In the genomic region with DNA sequence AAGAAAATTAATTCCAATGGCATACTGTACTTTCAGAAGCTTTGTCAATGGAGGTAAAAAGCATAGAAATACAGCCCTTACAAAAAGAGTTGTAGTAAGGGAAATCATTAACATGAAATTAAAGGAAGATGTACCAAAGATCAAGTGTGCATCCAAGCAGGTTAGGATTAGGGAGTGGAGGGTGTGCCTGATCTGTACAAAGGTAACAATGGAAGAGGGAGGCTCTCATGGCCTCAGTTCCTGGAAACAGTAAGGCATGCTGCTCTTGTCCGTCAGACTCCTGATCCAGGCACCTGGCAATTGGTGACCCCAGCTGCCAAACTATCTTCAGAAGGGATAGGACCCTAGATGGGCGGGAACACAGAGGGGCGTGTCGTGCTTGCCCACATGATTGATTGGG, we compare ENCODE assay signal across 28 cellular contexts. TPM values are rescaled to one million over a fixed set of nuclear protein-coding genes. Genes with fewer than 3 reads are reported as not detected.
DNase-seq lines count a peak whose midpoint lies in the region; ATAC-seq, FAIRE-seq and TF ChIP-seq lines count a peak whose summit lies in the region.
"Had no signal": no experiment of that assay in that cellular context is flagged by ENCODE, and none has a peak within 500 bp of the region (broad histone marks: within the 10 kb centered on the region; RNA-seq: fewer than 3 reads in every experiment).

No MANE protein-coding gene starts in this region.

- H3K27me3 ChIP-seq in esophagus squamous epithelium (peaks cover 0 to 25% (median 0%) of the 10 kb centered on the region in 4 donors), small intestine (ENCODE audit: control insufficient read depth in 2 of 2, insufficient read depth in 2 of 2, low read length in 2 of 2) (peaks cover 0 to 4% of the 10 kb centered on the region in 2 donors)
- H3K27me3 ChIP-seq: BE2C; BLaER1 treated with 17β-estradiol and CSF1 and Interleukin-3, amounts not matched to agents 10 nM and 100 nM had no signal

- no peak overlapping the region for H3K4me3 ChIP-seq in esophagus squamous epithelium
- H3K4me3 ChIP-seq in small intestine (ENCODE audit: low read depth in 1 of 2, low read length in 2 of 2), result no peak overlapping the region
- H3K4me3 ChIP-seq: A549; BLaER1 treated with 17β-estradiol and CSF1 and Interleukin-3, amounts not matched to agents 10 nM and 100 nM; HAP-1 had no signal

- no peak for FAIRE-seq in small intestine (lab: Jason Lieb, UNC)
- FAIRE-seq: A549, GM12892, H54 had no signal

- TF ChIP-seq CTCF in esophagus squamous epithelium (IDR thresholded peaks at IDR 0.05) (no peak), GM10248 (IDR thresholded peaks at IDR 0.05; ENCODE audit: control extremely low read depth, extremely low read depth, low read depth, missing control alignments) (no peak)

- POLR2A ChIA-PET in GM10248 (lab: Yijun Ruan, JAX), result no interaction called here

- H3K9me3 ChIP-seq in esophagus squamous epithelium, result no peaks in the 10 kb centered on the region
- no peaks in the 10 kb centered on the region for H3K9me3 ChIP-seq in small intestine (ENCODE audit: control insufficient read depth, low read depth)
- H3K9me3 ChIP-seq: A549, BE2C, HAP-1 had no signal

- WGBS in esophagus squamous epithelium, 2 donors, result 40 to 45% methylated on average over 3 to 4 of the region's 4 CpGs
- 30 to 63% (median 51%) methylated on average over 4 of the region's 4 CpGs for WGBS in small intestine, 3 donors

- H3K36me3 ChIP-seq in esophagus squamous epithelium (no peaks in the 10 kb centered on the region), small intestine (ENCODE audit: control insufficient read depth in 2 of 2, insufficient read depth in 2 of 2, low read length in 2 of 2) (no peaks in the 10 kb centered on the region)
- H3K36me3 ChIP-seq: BE2C; BLaER1 treated with 17β-estradiol and CSF1 and Interleukin-3, amounts not matched to agents 10 nM and 100 nM; HAP-1 had no signal

- peak overlapping the region in 3 of 4 donors; percentile 44 to 79 (median 48) for H3K27ac ChIP-seq in esophagus squamous epithelium
- no peak overlapping the region for H3K27ac ChIP-seq in small intestine (ENCODE audit: low read depth in 1 of 2, low read length in 1 of 2)
- H3K27ac ChIP-seq: A549; BLaER1 treated with 17β-estradiol and CSF1 and Interleukin-3, amounts not matched to agents 10 nM and 100 nM had no signal

- H3K4me1 ChIP-seq in esophagus squamous epithelium, result peaks cover 0 to 26% (median 6%) of the 10 kb centered on the region in 3 donors
- H3K4me1 ChIP-seq in small intestine (ENCODE audit: control insufficient read depth in 2 of 2, insufficient read depth in 1 of 2, low read depth in 1 of 2, low read length in 1 of 2), result no peaks in the 10 kb centered on the region
- H3K4me1 ChIP-seq: A549; BE2C; BLaER1 treated with 17β-estradiol and CSF1 and Interleukin-3, amounts not matched to agents 10 nM and 100 nM; HAP-1 had no signal

- TF ChIP-seq POLR2A in esophagus squamous epithelium (IDR thresholded peaks at IDR 0.05), result no peak

- intact Hi-C loops in esophagus squamous epithelium (cut with DNase I), result no loop called here

- ATAC-seq in esophagus mucosa, result peak; percentile 83
- ATAC-seq: A549 had no signal

- CTCF ChIA-PET in GM10248 (lab: Yijun Ruan, JAX), result interaction anchor here (1.9 kb wide), 2 partner anchors 24 to 108 kb away, joined by 4 to 8 read pairs; no protein-coding TSS in a partner anchor

- DNase-seq in esophagus squamous epithelium (lab: John Stamatoyannopoulos, UW), result no peak
- peak; percentile 68 for DNase-seq in left kidney (ENCODE audit: low read depth, low spot score)
- DNase-seq in small intestine, result peak; percentile 7
- no peak for DNase-seq in GM10248 (ENCODE audit: extremely low spot score)
- DNase-seq in NCI-H1092 treated with DMSO at 0.1 percent for 48 hours (lab: John Stamatoyannopoulos, UW), result no peak
- no peak for DNase-seq in COLO829 (ENCODE audit: low spot score)
- DNase-seq: 8988T; ACHN; AML-193; BE2C; Calu3; CD4-positive, alpha-beta T cell; CD8-positive, alpha-beta memory T cell; COR-L47; DMS53; DMS79 treated with DMSO at 0.1 percent for 48 hours; GF-D8; GOT3; HFFc6 had no signal

RNA-seq across cellular contexts. Expression of gene TEX26, which starts 4.5 kb away (rescaled TPM):
- not detected for total RNA-seq in esophagus mucosa
- total RNA-seq in esophagus squamous epithelium, result not detected
- not detected for polyA plus RNA-seq in small intestine
- total RNA-seq: Calu3; CD4-positive, alpha-beta T cell; CD8-positive, alpha-beta memory T cell; Daoy; G401; HFFc6 had no signal
- polyA plus RNA-seq: A549; CD14-positive monocyte; CD8-positive, alpha-beta memory T cell had no signal

RNA-seq across cellular contexts. Expression of gene MEDAG, which starts 30.8 kb away (rescaled TPM):
- total RNA-seq in esophagus mucosa (2.7 TPM), esophagus squamous epithelium (10 to 100 TPM in 1 of 4 donors, 1 to 10 TPM in 3; 1.1 to 11.3 (median 6.3) TPM)
- 10 to 100 TPM in 1 of 3 donors, 1 to 10 TPM in 1, under 1 TPM in 1; 0.67 to 21.4 (median 2.4) TPM for polyA plus RNA-seq in small intestine
- total RNA-seq: CD4-positive, alpha-beta T cell; CD8-positive, alpha-beta memory T cell; G401 had no signal
- polyA plus RNA-seq: CD14-positive monocyte; CD8-positive, alpha-beta memory T cell had no signal

Comparison
In these comparisons a context has a peak if more than half of its experiments do, and no peak if none do; other contexts are left out.
1. DNase-seq: peak in left kidney (single experiment) and small intestine (single experiment); none in esophagus squamous epithelium (single experiment), GM10248 (single experiment), NCI-H1092 treated with DMSO at 0.1 percent for 48 hours (single experiment) and COLO829 (single experiment).
2. H3K27ac ChIP-seq: peak in esophagus squamous epithelium (3 of 4); none in small intestine (0 of 2).